Comparison of ENCODE assay signal across 10 cellular contexts in genomic region chr14:36747411-36748184, GRCh38.
DNase-seq lines count a peak whose midpoint lies in the region; ATAC-seq and TF ChIP-seq lines count a peak whose summit lies in the region.
"Had no signal": no experiment of that assay in that cellular context is flagged by ENCODE, and none has a peak within 500 bp of the region (broad histone marks: within the 10 kb centered on the region; RNA-seq: fewer than 3 reads in every experiment).

No MANE protein-coding gene starts in this region.

- H3K4me1 ChIP-seq in GM23338 (ENCODE audit: insufficient read depth) (0 out of 2 replicates have a peak, but pooled peaks cover 8% of the 10 kb centered on the region), hepatocyte (ENCODE audit: insufficient read depth) (no peaks in the 10 kb centered on the region), tibial artery (no peaks in the 10 kb centered on the region)
- H3K4me1 ChIP-seq: uterus had no signal

- intact Hi-C loops in tibial artery (cut with DNase I; ENCODE audit: low total_unique reads): no loop called here

- peaks cover 15% of the 10 kb centered on the region; the same call in 2 of the 3 replicates for H3K9me3 Mint-ChIP-seq in GM23338

- no peaks in the 10 kb centered on the region for H3K27me3 Mint-ChIP-seq in GM23338 (ENCODE audit: insufficient read depth, low read depth, poor library complexity)

- H3K4me3 ChIP-seq in AG10803 (ENCODE audit: low read length) (no peak overlapping the region), GM23338 (no peak overlapping the region), hepatocyte (no peak overlapping the region), tibial artery (no peak overlapping the region)
- H3K4me3 ChIP-seq: uterus had no signal

- H3K27me3 ChIP-seq in GM23338 (ENCODE audit: insufficient read depth) (no peaks in the 10 kb centered on the region), hepatocyte (no peaks in the 10 kb centered on the region), tibial artery (no peaks in the 10 kb centered on the region)
- H3K27me3 ChIP-seq: uterus had no signal

- DNase-seq in AG10803 (ENCODE audit: low read depth) (peak; percentile 8), GM23338 (ENCODE audit: low spot score) (peak; percentile 63), SHP77 treated with DMSO at 0.1 percent for 48 hours (lab: John Stamatoyannopoulos, UW) (peak; percentile 56), hepatocyte (ENCODE audit: low spot score) (no peak), tibial artery (no peak), globus pallidus (ENCODE audit: low spot score) (no peak), NCI-H2196 treated with DMSO at 0.1 percent for 48 hours (lab: John Stamatoyannopoulos, UW; ENCODE audit: unreplicated experiment) (no peak), activated gamma-delta T cell treated with Interleukin-2 at 50 U/mL for 16 hours (no peak)
- DNase-seq: effector CD8-positive, alpha-beta T cell; uterus had no signal

- no peak overlapping the region for H3K4me3 Mint-ChIP-seq in GM23338

- H3F3A ChIP-seq in GM23338 (replicated peaks; ENCODE audit: low read depth): no peaks in the 10 kb centered on the region

- H3K9me2 ChIP-seq in GM23338 (ENCODE audit: insufficient read depth): no peaks in the 10 kb centered on the region
- H3K9me2 ChIP-seq in hepatocyte (replicated peaks; ENCODE audit: insufficient read depth): no peaks in the 10 kb centered on the region

- H3K4me2 ChIP-seq in GM23338: no peak overlapping the region
- H3K4me2 ChIP-seq in hepatocyte: no peak overlapping the region

- WGBS in hepatocyte (ENCODE audit: low lambda C conversion rate, missing lambda C conversion rate): 55% methylated on average over 8 of the region's 8 CpGs

- no peak overlapping the region for H3K27ac Mint-ChIP-seq in GM23338

- H3K79me2 ChIP-seq in GM23338 (replicated peaks; ENCODE audit: insufficient read depth) (no peaks in the 10 kb centered on the region), hepatocyte (no peaks in the 10 kb centered on the region)

- H3K36me3 ChIP-seq in GM23338 (ENCODE audit: insufficient read depth) (no peaks in the 10 kb centered on the region), hepatocyte (replicated peaks; ENCODE audit: insufficient read depth, low read depth) (no peaks in the 10 kb centered on the region), tibial artery (no peaks in the 10 kb centered on the region)
- H3K36me3 ChIP-seq: uterus had no signal

- H2AFZ ChIP-seq in GM23338 (no peak overlapping the region), hepatocyte (no peak overlapping the region)

- peak; percentile 66 for ATAC-seq in GM23338

- no peaks in the 10 kb centered on the region for H4K20me1 ChIP-seq in GM23338 (replicated peaks; ENCODE audit: insufficient read depth)
- H4K20me1 ChIP-seq in hepatocyte (ENCODE audit: insufficient read depth, poor library complexity, severe bottlenecking): no peaks in the 10 kb centered on the region

- TF ChIP-seq CTCF in AG10803 (conservative IDR thresholded peaks at IDR 0.05; ENCODE audit: low read length) (peak; percentile 66), GM23338 (conservative IDR thresholded peaks at IDR 0.05; ENCODE audit: low read depth in 2 of 2) (peak; percentile 50 to 86), hepatocyte (IDR thresholded peaks at IDR 0.05; ENCODE audit: poor library complexity) (peak; percentile 31), tibial artery (IDR thresholded peaks at IDR 0.05) (peak in 1 of 2 experiments; percentile 13)

- H3K9me3 ChIP-seq in hepatocyte (ENCODE audit: low read depth) (peaks cover 5% of the 10 kb centered on the region), tibial artery (peaks cover 0 to 3% (median 0%) of the 10 kb centered on the region in 3 donors)
- H3K9me3 ChIP-seq: uterus had no signal

- H3K27ac ChIP-seq in GM23338 (ENCODE audit: low read depth) (no peak overlapping the region), hepatocyte (no peak overlapping the region), tibial artery (no peak overlapping the region)
- H3K27ac ChIP-seq: uterus had no signal

- H3K36me3 Mint-ChIP-seq in GM23338 (ENCODE audit: low read depth): no peaks in the 10 kb centered on the region; the same call in 2 of the 3 replicates

- H3K4me1 Mint-ChIP-seq in GM23338: no peaks in the 10 kb centered on the region

TF ChIP-seq in GM23338, 12 proteins besides CTCF, POLR2A, EP300 and RAD21:
- no peak for TF ChIP-seq POLR2AphosphoS5 (IDR thresholded peaks at IDR 0.05; ENCODE audit: low read depth)
- TF ChIP-seq REST (IDR thresholded peaks at IDR 0.05; ENCODE audit: unreplicated experiment): no peak
- TF ChIP-seq STAT1 (IDR thresholded peaks at IDR 0.05; ENCODE audit: unreplicated experiment): no peak
- no peak for TF ChIP-seq JUNB (IDR thresholded peaks at IDR 0.05; ENCODE audit: unreplicated experiment)
- no peak for TF ChIP-seq CREB1 (CRISPR knock-in tag; IDR thresholded peaks at IDR 0.05; ENCODE audit: low read depth)
- TF ChIP-seq ZNF114 (CRISPR knock-in tag; IDR thresholded peaks at IDR 0.05): no peak

Comparison
In these comparisons a context has a peak if more than half of its experiments do, and no peak if none do; other contexts are left out.
1. DNase-seq: peak in AG10803 (single experiment), GM23338 (single experiment) and SHP77 treated with DMSO at 0.1 percent for 48 hours (single experiment); none in hepatocyte (single experiment), tibial artery (0 of 2), globus pallidus (single experiment), NCI-H2196 treated with DMSO at 0.1 percent for 48 hours (single experiment) and activated gamma-delta T cell treated with Interleukin-2 at 50 U/mL for 16 hours (single experiment).